8 cellular contexts compared by ENCODE assay signal in the genomic region with DNA sequence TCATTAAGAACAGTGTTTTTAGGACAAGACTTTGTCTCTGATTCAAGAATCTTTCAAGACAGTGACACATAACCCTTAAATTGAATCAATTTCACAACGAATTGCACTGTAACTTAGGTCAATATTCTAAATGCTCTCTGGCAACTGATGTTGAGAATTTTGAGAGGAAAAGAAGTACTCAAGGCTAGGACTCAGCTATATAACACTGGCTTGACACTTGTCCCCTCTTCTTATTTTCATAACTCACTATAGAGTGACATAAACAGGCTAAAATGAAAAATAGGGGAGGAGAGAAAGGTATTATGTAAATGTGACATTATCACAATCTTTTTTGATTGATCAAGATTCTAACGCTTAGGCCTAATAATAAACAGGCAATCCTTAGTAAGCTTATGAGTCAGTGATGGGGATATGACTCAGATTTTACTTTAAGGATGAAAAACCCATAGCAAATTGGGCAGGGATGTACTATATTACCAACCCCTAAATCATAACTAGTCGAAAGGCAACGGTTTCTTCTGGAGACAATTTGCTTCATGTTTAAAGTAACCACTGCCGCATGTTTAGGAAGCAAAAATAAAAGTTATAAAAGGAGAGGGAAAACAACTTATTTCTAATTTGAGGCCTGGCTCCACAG. TPM values are rescaled to one million over a fixed set of nuclear protein-coding genes. Genes with fewer than 3 reads are reported as not detected.
DNase-seq lines count a peak whose midpoint lies in the region; ATAC-seq and TF ChIP-seq lines count a peak whose summit lies in the region.

No MANE protein-coding gene starts in this region.

- no peak overlapping the region for H4K5ac ChIP-seq in mesendoderm (ENCODE audit: low read length)

- H4K8ac ChIP-seq in mesendoderm (ENCODE audit: low read depth, low read length) = no peak overlapping the region

- H2BK120ac ChIP-seq in mesendoderm (ENCODE audit: low read depth, low read length) = no peak overlapping the region

- H3K56ac ChIP-seq in mesendoderm (ENCODE audit: low read length) = no peak overlapping the region

- DNase-seq in ACHN (peak; percentile 45), HFFc6 (peak; percentile 73), memory B cell (ENCODE audit: low spot score in 2 of 2) (no peak), NCI-H146 (lab: John Stamatoyannopoulos, UW) (no peak), mesendoderm (no peak), Kasumi-1 (lab: John Stamatoyannopoulos, UW) (no peak), GM19238 (ENCODE audit: insufficient read length, low spot score) (no peak)
- DNase-seq in activated T-helper 2 cell treated with anti-CD3 and anti-CD28 coated beads, Interferon-gamma antibody, Interleukin-2, Interleukin-4, amounts not matched to agents 10 μg/mL and 5 μg/mL and 100 μg/mL, durations not matched to agents 14 hours and 24 hours and 36 hours (ENCODE audit: low spot score) = no peak

- H3K4ac ChIP-seq in mesendoderm (ENCODE audit: low read depth, low read length) = no peak overlapping the region

- no peaks in the 10 kb centered on the region for H3K27me3 ChIP-seq in mesendoderm (ENCODE audit: insufficient read depth, low read length, poor library complexity)

- no peak overlapping the region for H3K18ac ChIP-seq in mesendoderm (ENCODE audit: low read length)

- in situ Hi-C loops in ACHN (cut with HindIII; ENCODE audit: low pct_ligation_motif_present, low pct_unique_long_range_greater_than_20kb, low sequenced_read_pairs) = no loop called here

- no peak overlapping the region for H2BK5ac ChIP-seq in mesendoderm (ENCODE audit: low read length)

- no peak overlapping the region for H3K27ac ChIP-seq in mesendoderm (ENCODE audit: low read depth, low read length)

- H3K27me3 Mint-ChIP-seq in HFFc6 (ENCODE audit: insufficient read depth) (no peaks in the 10 kb centered on the region; the same call in 1 of the 2 replicates), memory B cell (no peaks in the 10 kb centered on the region)
- no peaks in the 10 kb centered on the region for H3K27me3 Mint-ChIP-seq in activated T-helper 2 cell treated with anti-CD3 and anti-CD28 coated beads, Interferon-gamma antibody, Interleukin-2, Interleukin-4, amounts not matched to agents 10 μg/mL and 5 μg/mL and 100 μg/mL, durations not matched to agents 14 hours and 24 hours and 36 hours (ENCODE audit: low read depth)

- no peak overlapping the region for H3K4me2 ChIP-seq in mesendoderm (ENCODE audit: low read length)

- no peaks in the 10 kb centered on the region for H3K4me1 ChIP-seq in mesendoderm (ENCODE audit: control insufficient read depth, low read depth, low read length)

- no CpG with 5 or more reads among the region's 5 CpGs for WGBS in mesendoderm (ENCODE audit: extremely low coverage, insufficient coverage, low lambda C conversion rate)

- H3K4me3 Mint-ChIP-seq in HFFc6 (peak overlapping the region; percentile 55), memory B cell (peak overlapping the region; percentile 71)
- H3K4me3 Mint-ChIP-seq in activated T-helper 2 cell treated with anti-CD3 and anti-CD28 coated beads, Interferon-gamma antibody, Interleukin-2, Interleukin-4, amounts not matched to agents 10 μg/mL and 5 μg/mL and 100 μg/mL, durations not matched to agents 14 hours and 24 hours and 36 hours (ENCODE audit: low read depth) = peak overlapping the region; percentile 69

- peaks cover 11% of the 10 kb centered on the region for H3K79me1 ChIP-seq in mesendoderm (ENCODE audit: low read length)

- no peak for ATAC-seq in memory B cell (ENCODE audit: low read depth)

- no peak for TF ChIP-seq CTCF in HFFc6 (IDR thresholded peaks at IDR 0.05)

- no peak overlapping the region for H3K23ac ChIP-seq in mesendoderm (ENCODE audit: low read length)

- no peak overlapping the region for H3K4me3 ChIP-seq in mesendoderm (ENCODE audit: low read length)

- H3K36me3 ChIP-seq in mesendoderm (ENCODE audit: control insufficient read depth, insufficient read depth, low read length) = no peaks in the 10 kb centered on the region

- H3K36me3 Mint-ChIP-seq in HFFc6 (ENCODE audit: low read depth) (peaks cover 32% of the 10 kb centered on the region), memory B cell (peaks cover 23% of the 10 kb centered on the region)
- H3K36me3 Mint-ChIP-seq in activated T-helper 2 cell treated with anti-CD3 and anti-CD28 coated beads, Interferon-gamma antibody, Interleukin-2, Interleukin-4, amounts not matched to agents 10 μg/mL and 5 μg/mL and 100 μg/mL, durations not matched to agents 14 hours and 24 hours and 36 hours (ENCODE audit: low read depth) = peaks cover 63% of the 10 kb centered on the region

- no peak overlapping the region for H3K9ac ChIP-seq in mesendoderm (ENCODE audit: low read length)

- H2AK5ac ChIP-seq in mesendoderm (ENCODE audit: low read length) = no peak overlapping the region

- H3K79me2 ChIP-seq in mesendoderm (ENCODE audit: control insufficient read depth, insufficient read depth, low read length) = peaks cover 32% of the 10 kb centered on the region

- no peak overlapping the region for H2BK15ac ChIP-seq in mesendoderm (replicated peaks; ENCODE audit: low read depth)

- H3K27ac Mint-ChIP-seq in HFFc6 (peak overlapping the region; percentile 91), memory B cell (peak overlapping the region; percentile 62)
- peak overlapping the region; percentile 86 for H3K27ac Mint-ChIP-seq in activated T-helper 2 cell treated with anti-CD3 and anti-CD28 coated beads, Interferon-gamma antibody, Interleukin-2, Interleukin-4, amounts not matched to agents 10 μg/mL and 5 μg/mL and 100 μg/mL, durations not matched to agents 14 hours and 24 hours and 36 hours

- intact Hi-C loops in activated T-helper 2 cell treated with anti-CD3 and anti-CD28 coated beads, Interferon-gamma antibody, Interleukin-2, Interleukin-4, amounts not matched to agents 10 μg/mL and 5 μg/mL and 100 μg/mL, durations not matched to agents 14 hours and 24 hours and 36 hours (cut with micrococcal nuclease) = loop anchor here (1.0 to 5.0 kb wide), 7 partner anchors 10 to 322 kb away; no protein-coding TSS in a partner anchor

- H3K9me3 Mint-ChIP-seq in HFFc6 (no peaks in the 10 kb centered on the region), memory B cell (no peaks in the 10 kb centered on the region)
- H3K9me3 Mint-ChIP-seq in activated T-helper 2 cell treated with anti-CD3 and anti-CD28 coated beads, Interferon-gamma antibody, Interleukin-2, Interleukin-4, amounts not matched to agents 10 μg/mL and 5 μg/mL and 100 μg/mL, durations not matched to agents 14 hours and 24 hours and 36 hours = no peaks in the 10 kb centered on the region

- H3K4me1 Mint-ChIP-seq in HFFc6 (ENCODE audit: low read depth) (peaks cover 87% of the 10 kb centered on the region), memory B cell (peaks cover 60% of the 10 kb centered on the region)
- H3K4me1 Mint-ChIP-seq in activated T-helper 2 cell treated with anti-CD3 and anti-CD28 coated beads, Interferon-gamma antibody, Interleukin-2, Interleukin-4, amounts not matched to agents 10 μg/mL and 5 μg/mL and 100 μg/mL, durations not matched to agents 14 hours and 24 hours and 36 hours (ENCODE audit: low read depth) = peaks cover 82% of the 10 kb centered on the region

RNA-seq across cellular contexts. Expression of a gene that starts 10.9 kb away (rescaled TPM):
- 10 to 100 TPM; 38.7 to 49.9 (median 45.3) TPM for total RNA-seq in HFFc6 (2021; fragmentation: NEBNext Ultra II Directional; extraction: Animal tissue kit (Norgen Biotek cat#: 25700))
- total RNA-seq in activated T-helper 2 cell treated with anti-CD3 and anti-CD28 coated beads, Interferon-gamma antibody, Interleukin-2, Interleukin-4, amounts not matched to agents 10 μg/mL and 5 μg/mL and 100 μg/mL, durations not matched to agents 14 hours and 24 hours and 36 hours = 67.8 and 71.7 TPM in 2 replicates
- 9.7 TPM for polyA plus RNA-seq in mesendoderm (2013, experiment 1 of 2)
- polyA plus RNA-seq in mesendoderm (2013, experiment 2 of 2) = 10.6 TPM

Comparison
In these comparisons a context has a peak if more than half of its experiments do, and no peak if none do; other contexts are left out.
1. DNase-seq: peak in ACHN (single experiment) and HFFc6 (single experiment); none in activated T-helper 2 cell treated with anti-CD3 and anti-CD28 coated beads, Interferon-gamma antibody, Interleukin-2, Interleukin-4, amounts not matched to agents 10 μg/mL and 5 μg/mL and 100 μg/mL, durations not matched to agents 14 hours and 24 hours and 36 hours (single experiment), memory B cell (0 of 2), NCI-H146 (single experiment), mesendoderm (single experiment), Kasumi-1 (0 of 2) and GM19238 (single experiment).
2. Peak in every context shown above with its lines, with median percentiles within 50 percentile points of each other: H3K27ac Mint-ChIP-seq and H3K4me3 Mint-ChIP-seq.